ENCODE assay signal across 9 cellular contexts in genomic region chr16:29675811-29676643, GRCh38. TPM values are rescaled to one million over a fixed set of nuclear protein-coding genes. Genes with fewer than 3 reads are reported as not detected.
DNase-seq lines count a peak whose midpoint lies in the region; ATAC-seq, FAIRE-seq and TF ChIP-seq lines count a peak whose summit lies in the region.
"Had no signal": no experiment of that assay in that cellular context is flagged by ENCODE, and none has a peak within 500 bp of the region (broad histone marks: within the 10 kb centered on the region; RNA-seq: fewer than 3 reads in every experiment).

No MANE protein-coding gene starts in this region.

- no peak for TF ChIP-seq POLR2A in GM12891 (IDR thresholded peaks at IDR 0.05; ENCODE audit: low read depth, low read length)

- H3K36me3 Mint-ChIP-seq in CD8-positive, alpha-beta memory T cell, result peaks cover 0 to 14% (median 2%) of the 10 kb centered on the region in 3 donors
- peaks cover 4% of the 10 kb centered on the region for H3K36me3 Mint-ChIP-seq in T-cell

- peaks cover 22% of the 10 kb centered on the region for H3K4me1 ChIP-seq in CD8-positive, alpha-beta memory T cell (ENCODE audit: insufficient read depth, low read length)

- peak overlapping the region; percentile 3 to 94 (median 40) for H3K27ac Mint-ChIP-seq in CD8-positive, alpha-beta memory T cell
- peak overlapping the region; percentile 21 to 40 for H3K27ac Mint-ChIP-seq in T-cell

- POLR2A ChIA-PET in CD8-positive, alpha-beta memory T cell (lab: Charles Lee), result interaction anchor here (0.6 to 0.7 kb wide), 3 partner anchors 26 to 1714 kb away, joined by 3 to 6 read pairs (median 6); no protein-coding TSS in a partner anchor
- POLR2A ChIA-PET in T-cell (lab: Charles Lee), result no interaction called here

- peaks cover 17 to 30% (median 21%) of the 10 kb centered on the region in 3 donors for H3K4me1 Mint-ChIP-seq in CD8-positive, alpha-beta memory T cell
- peaks cover 20 to 36% (median 28%) of the 10 kb centered on the region in 3 donors for H3K4me1 Mint-ChIP-seq in T-cell

- H3K36me3 ChIP-seq in CD8-positive, alpha-beta memory T cell (ENCODE audit: insufficient read depth, low read length), result no peaks in the 10 kb centered on the region

- ATAC-seq in HG02610 (IDR thresholded peaks at IDR 0.05; ENCODE audit: unreplicated experiment), result peak; percentile 38
- ATAC-seq in T-cell (replicated peaks in 1 of 4), result peak; percentile 60 to 76 (median 70)
- no peak for ATAC-seq in HG03520 (IDR thresholded peaks at IDR 0.05; ENCODE audit: unreplicated experiment)
- ATAC-seq: body of pancreas had no signal

- no peak overlapping the region for H3K27ac ChIP-seq in CD8-positive, alpha-beta memory T cell (ENCODE audit: low read depth, low read length)
- H3K27ac ChIP-seq: body of pancreas had no signal

- CTCF ChIA-PET in CD8-positive, alpha-beta memory T cell (lab: Charles Lee), result interaction anchor here (0.9 to 1.7 kb wide), 3 partner anchors 9 to 145 kb away, joined by 3 to 5 read pairs (median 4); partner anchors contain the start of gene MVP
- CTCF ChIA-PET in T-cell (lab: Charles Lee), result interaction anchor here in 1 of 2 donors (0.7 to 1.5 kb wide), 2 partner anchors 11 to 15 kb away, joined by 3 to 5 read pairs; no protein-coding TSS in a partner anchor

- no peaks in the 10 kb centered on the region for H3K9me3 Mint-ChIP-seq in CD8-positive, alpha-beta memory T cell
- H3K9me3 Mint-ChIP-seq in T-cell, result no peaks in the 10 kb centered on the region

- no peaks in the 10 kb centered on the region for H3K9me3 ChIP-seq in CD8-positive, alpha-beta memory T cell (ENCODE audit: low read length)
- H3K9me3 ChIP-seq: body of pancreas had no signal

- FAIRE-seq in GM12891 (lab: Jason Lieb, UNC), result no peak

- H3K4me3 ChIP-seq in CD8-positive, alpha-beta memory T cell (ENCODE audit: low read length), result no peak overlapping the region
- H3K4me3 ChIP-seq: body of pancreas had no signal

- DNase-seq in CD8-positive, alpha-beta memory T cell, result no peak
- DNase-seq in T-cell, result no peak
- peak; percentile 70 for DNase-seq in iPS-NIHi7 (ENCODE audit: extremely low spot score)
- no peak for DNase-seq in NK-92 treated with Interleukin-12 subunit alpha and Interleukin-12 subunit beta, amount 100 ng/mL, for 24 hours (lab: John Stamatoyannopoulos, UW)
- no peak for DNase-seq in NCI-H1694 treated with DMSO at 0.1 percent for 48 hours (lab: John Stamatoyannopoulos, UW)
- DNase-seq in GM12891 (ENCODE audit: insufficient read length, low spot score), result no peak

- no peak overlapping the region for H3K4me3 Mint-ChIP-seq in CD8-positive, alpha-beta memory T cell
- H3K4me3 Mint-ChIP-seq in T-cell, result no peak overlapping the region

- H3K27me3 Mint-ChIP-seq in CD8-positive, alpha-beta memory T cell, result no peaks in the 10 kb centered on the region
- H3K27me3 Mint-ChIP-seq in T-cell, result no peaks in the 10 kb centered on the region

- H3K27me3 ChIP-seq in CD8-positive, alpha-beta memory T cell (ENCODE audit: insufficient read depth, low read length, poor library complexity, severe bottlenecking), result no peaks in the 10 kb centered on the region
- H3K27me3 ChIP-seq: body of pancreas had no signal

TF ChIP-seq in GM12891, 5 proteins besides CTCF, POLR2A, EP300 and RAD21:
- TF ChIP-seq POLR2AphosphoS5 (IDR thresholded peaks at IDR 0.05; ENCODE audit: low read depth, low read length), result no peak

RNA-seq across cellular contexts. Expression of gene QPRT, which starts 3.0 kb away (rescaled TPM):
- 1 to 10 TPM; 3.0 to 3.5 TPM for total RNA-seq in CD8-positive, alpha-beta memory T cell
- 0.74 TPM for polyA plus RNA-seq in CD8-positive, alpha-beta memory T cell
- 1 to 10 TPM; 1.4 to 2.5 (median 2.1) TPM for total RNA-seq in T-cell
- 38.4 TPM for polyA plus RNA-seq in GM12891 (2012; ENCODE audit: low read depth, missing spikeins)

RNA-seq across cellular contexts. Expression of gene SPN, which starts 13.0 kb away (rescaled TPM):
- 100 to 1,000 TPM; 136 to 144 TPM for total RNA-seq in CD8-positive, alpha-beta memory T cell
- polyA plus RNA-seq in CD8-positive, alpha-beta memory T cell, result 255 TPM
- total RNA-seq in T-cell, result 100 to 1,000 TPM; 124 to 172 (median 161) TPM
- 76.7 TPM for polyA plus RNA-seq in GM12891 (2012; ENCODE audit: low read depth, missing spikeins)
